ENCODE assay signal across 34 cellular contexts in the genomic region with DNA sequence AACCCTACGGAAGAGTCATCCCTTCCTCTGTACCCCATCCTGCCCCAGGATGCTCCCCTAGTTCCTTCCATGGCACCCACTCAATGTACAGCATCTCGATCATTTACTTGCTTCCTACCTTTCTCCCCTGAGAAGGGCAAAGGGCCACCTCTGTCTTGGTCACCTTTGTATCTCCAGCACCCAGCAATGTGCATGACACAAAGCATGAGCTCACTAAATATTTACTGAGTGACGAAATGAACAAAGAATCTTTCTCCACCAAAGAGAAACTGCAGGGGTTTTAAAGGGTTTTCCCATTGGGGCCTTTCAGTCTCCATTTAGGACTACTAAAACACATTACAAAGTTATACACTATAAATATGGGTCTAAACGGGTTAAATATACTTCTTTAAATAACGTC. TPM values are rescaled to one million over a fixed set of nuclear protein-coding genes. Genes with fewer than 3 reads are reported as not detected.
A peak's percentile ranks its signal among the peaks of the same experiment; 100 is the strongest.
DNase-seq lines count a peak whose midpoint lies in the region; ATAC-seq and TF ChIP-seq lines count a peak whose summit lies in the region.
"Had no signal": no experiment of that assay in that cellular context is flagged by ENCODE, and none has a peak within 500 bp of the region (broad histone marks: within the 10 kb centered on the region; RNA-seq: fewer than 3 reads in every experiment).

No MANE protein-coding gene starts in this region.

- no peaks in the 10 kb centered on the region for H3K27me3 ChIP-seq in H9 (ENCODE audit: insufficient read depth, low read length)
- H3K27me3 ChIP-seq: neural progenitor cell, pancreas had no signal

- peaks cover 40% of the 10 kb centered on the region for H3K4me1 Mint-ChIP-seq in activated T-cell treated with anti-CD3 and anti-CD28 coated beads, Interleukin-2, amount 50 U/mL, for 24 hours (ENCODE audit: low read depth)
- H3K4me1 Mint-ChIP-seq in H9 (peaks cover 6 to 7% of the 10 kb centered on the region in 2 experiments), nephron progenitor cell (no peaks in the 10 kb centered on the region)
- H3K4me1 Mint-ChIP-seq in activated T-helper 17 cell treated with anti-CD3 and anti-CD28 coated beads, Interleukin-2, amount 50 U/mL, for 72 hours: peaks cover 17% of the 10 kb centered on the region
- H3K4me1 Mint-ChIP-seq: memory B cell; neural progenitor cell; stimulated activated memory B cell treated with anti-CD40 and anti-IgM and Interleukin-4, amounts not matched to agents 10 μg/mL and 1 μg/mL and 100 μg/mL, for 72 hours had no signal

- no peak for DNase-seq in activated T-cell treated with anti-CD3 and anti-CD28 coated beads, Interleukin-2, amount 50 U/mL, for 24 hours
- DNase-seq in activated T-cell treated with anti-CD3 and anti-CD28 coated beads for 4 hours (no peak), H9 (no peak), nephron progenitor cell (no peak), GOT3 (lab: John Stamatoyannopoulos, UW) (no peak)
- DNase-seq: activated naive CD8-positive, alpha-beta T cell treated with anti-CD3 and anti-CD28 coated beads, Interleukin-2, amount 50 U/mL, for 24 hours; caudate nucleus; CD8-positive, alpha-beta memory T cell; cortex of kidney; DMS153; effector memory CD8-positive, alpha-beta T cell; GDM1; HCEC 1CT; hypothalamus; immature natural killer cell; KBM-7; left colon; NCI-H1092; NCI-H1694; NCI-H446; NCI-H748 treated with DMSO at 0.1 percent for 48 hours; pancreas; retina; SIG-M5 had no signal

- peak overlapping the region; percentile 63 for H3K27ac Mint-ChIP-seq in activated T-cell treated with anti-CD3 and anti-CD28 coated beads, Interleukin-2, amount 50 U/mL, for 24 hours
- H3K27ac Mint-ChIP-seq in H9 (peak overlapping the region in 2 of 3 experiments; percentile 37 to 52; a peak in 1 of 7 replicates), nephron progenitor cell (peak overlapping the region; percentile 33)
- H3K27ac Mint-ChIP-seq in activated T-helper 17 cell treated with anti-CD3 and anti-CD28 coated beads, Interleukin-2, amount 50 U/mL, for 72 hours: peak overlapping the region; percentile 68
- H3K27ac Mint-ChIP-seq: activated naive CD8-positive, alpha-beta T cell treated with anti-CD3 and anti-CD28 coated beads, Interleukin-2, amount 50 U/mL, for 24 hours; immature natural killer cell; memory B cell; neural progenitor cell; stimulated activated memory B cell treated with anti-CD40 and anti-IgM and Interleukin-4, amounts not matched to agents 10 μg/mL and 1 μg/mL and 100 μg/mL, for 72 hours; T-helper 2 cell treated with Interferon-gamma antibody and Interleukin-4, amounts not matched to agents 5 μg/mL and 100 μg/mL, for 36 hours had no signal

- H3K4me1 ChIP-seq in H9 (ENCODE audit: insufficient read depth, low read length): no peaks in the 10 kb centered on the region
- H3K4me1 ChIP-seq: neural progenitor cell, pancreas had no signal

- no peak overlapping the region for H2BK5ac ChIP-seq in H9 (ENCODE audit: insufficient read length, low read length)

- no peak overlapping the region for H2AK5ac ChIP-seq in H9 (ENCODE audit: insufficient read length, low read length)

- no peak overlapping the region for H3K56ac ChIP-seq in H9 (ENCODE audit: insufficient read length, low read depth, low read length)

- no peak overlapping the region for H2BK15ac ChIP-seq in H9 (ENCODE audit: low read depth, low read length)

- ATAC-seq in activated T-helper 17 cell treated with anti-CD3 and anti-CD28 coated beads, Interleukin-2, amount 50 U/mL, for 72 hours (replicated peaks): no peak
- no peak for ATAC-seq in HG03520 (IDR thresholded peaks at IDR 0.05; ENCODE audit: unreplicated experiment)
- ATAC-seq: effector memory CD8-positive, alpha-beta T cell; left colon; pancreas; stimulated activated memory B cell treated with anti-CD40 and anti-IgM and Interleukin-4, amounts not matched to agents 10 μg/mL and 1 μg/mL and 100 μg/mL, for 72 hours had no signal

- no peak overlapping the region for H2BK20ac ChIP-seq in H9 (ENCODE audit: low read depth, low read length, poor library complexity, severe bottlenecking)

- H4K5ac ChIP-seq in H9 (ENCODE audit: insufficient read length, low read depth, low read length): no peak overlapping the region

- peaks cover 84% of the 10 kb centered on the region for H3K36me3 Mint-ChIP-seq in activated T-cell treated with anti-CD3 and anti-CD28 coated beads, Interleukin-2, amount 50 U/mL, for 24 hours (ENCODE audit: low read depth)
- H3K36me3 Mint-ChIP-seq in H9 (ENCODE audit: insufficient read depth in 1 of 3, low read depth in 3 of 3) (peaks cover 4 to 36% (median 32%) of the 10 kb centered on the region in 3 experiments; a peak in 6 of 7 replicates), nephron progenitor cell (ENCODE audit: low read depth) (peaks cover 54% of the 10 kb centered on the region)
- H3K36me3 Mint-ChIP-seq in activated T-helper 17 cell treated with anti-CD3 and anti-CD28 coated beads, Interleukin-2, amount 50 U/mL, for 72 hours (ENCODE audit: low read depth): peaks cover 91% of the 10 kb centered on the region

- no peak overlapping the region for H3K27ac ChIP-seq in H9 (ENCODE audit: insufficient read length, low read depth, low read length)
- H3K27ac ChIP-seq: neural progenitor cell, pancreas, skin epidermis had no signal

- H3K79me1 ChIP-seq in H9 (ENCODE audit: insufficient read depth, low read depth, low read length, poor library complexity, severe bottlenecking): no peaks in the 10 kb centered on the region

- H3K23ac ChIP-seq in H9 (ENCODE audit: insufficient read length, low read depth, low read length): no peak overlapping the region

- H2BK12ac ChIP-seq in H9 (ENCODE audit: insufficient read length, low read depth, low read length): no peak overlapping the region

- H3K27me3 Mint-ChIP-seq in activated T-cell treated with anti-CD3 and anti-CD28 coated beads, Interleukin-2, amount 50 U/mL, for 24 hours: no peaks in the 10 kb centered on the region
- no peaks in the 10 kb centered on the region for H3K27me3 Mint-ChIP-seq in H9 (ENCODE audit: low read depth)
- H3K27me3 Mint-ChIP-seq in activated T-helper 17 cell treated with anti-CD3 and anti-CD28 coated beads, Interleukin-2, amount 50 U/mL, for 72 hours: no peaks in the 10 kb centered on the region
- no peaks in the 10 kb centered on the region for H3K27me3 Mint-ChIP-seq in nephron progenitor cell (ENCODE audit: low read depth, poor library complexity)
- H3K27me3 Mint-ChIP-seq: activated naive CD8-positive, alpha-beta T cell treated with anti-CD3 and anti-CD28 coated beads, Interleukin-2, amount 50 U/mL, for 24 hours; CD8-positive, alpha-beta memory T cell; effector memory CD8-positive, alpha-beta T cell; memory B cell; stimulated activated memory B cell treated with anti-CD40 and anti-IgM and Interleukin-4, amounts not matched to agents 10 μg/mL and 1 μg/mL and 100 μg/mL, for 72 hours had no signal

- no peak overlapping the region for H3K14ac ChIP-seq in H9 (ENCODE audit: insufficient read depth, low read length)

- H3K79me2 ChIP-seq in H9 (ENCODE audit: insufficient read depth, low read length): no peaks in the 10 kb centered on the region

- H3K9me3 ChIP-seq in H9 (ENCODE audit: control insufficient read depth, low read depth, low read length): no peaks in the 10 kb centered on the region
- H3K9me3 ChIP-seq: pancreas had no signal

- H4K20me1 ChIP-seq in H9 (ENCODE audit: control insufficient read depth, insufficient read depth, insufficient read length): no peaks in the 10 kb centered on the region

- no peak overlapping the region for H3T11ph ChIP-seq in H9 (ENCODE audit: low read length)

- H3K4me2 ChIP-seq in H9 (ENCODE audit: insufficient read depth, insufficient read length, low read length): no peak overlapping the region
- H3K4me2 ChIP-seq: neural progenitor cell had no signal

- no peak overlapping the region for H4K8ac ChIP-seq in H9 (replicated peaks; ENCODE audit: insufficient read length, low read depth, low read length)

- no peaks in the 10 kb centered on the region for H3K23me2 ChIP-seq in H9 (ENCODE audit: insufficient read length, low read depth, low read length, poor library complexity, severe bottlenecking)

- H2BK120ac ChIP-seq in H9 (ENCODE audit: low read depth, low read length, poor library complexity, severe bottlenecking): no peak overlapping the region

- TF ChIP-seq CTCF in H9 (conservative IDR thresholded peaks at IDR 0.05) (no peak), nephron progenitor cell (IDR thresholded peaks at IDR 0.05) (no peak)

- no peaks in the 10 kb centered on the region for H3K9me3 Mint-ChIP-seq in activated T-cell treated with anti-CD3 and anti-CD28 coated beads, Interleukin-2, amount 50 U/mL, for 24 hours
- H3K9me3 Mint-ChIP-seq in H9: no peaks in the 10 kb centered on the region
- H3K9me3 Mint-ChIP-seq in activated T-helper 17 cell treated with anti-CD3 and anti-CD28 coated beads, Interleukin-2, amount 50 U/mL, for 72 hours: no peaks in the 10 kb centered on the region
- no peaks in the 10 kb centered on the region for H3K9me3 Mint-ChIP-seq in nephron progenitor cell
- H3K9me3 Mint-ChIP-seq: activated naive CD8-positive, alpha-beta T cell treated with anti-CD3 and anti-CD28 coated beads, Interleukin-2, amount 50 U/mL, for 24 hours; CD8-positive, alpha-beta memory T cell; effector memory CD8-positive, alpha-beta T cell; immature natural killer cell; memory B cell; neural progenitor cell; stimulated activated memory B cell treated with anti-CD40 and anti-IgM and Interleukin-4, amounts not matched to agents 10 μg/mL and 1 μg/mL and 100 μg/mL, for 72 hours; T-helper 2 cell treated with Interferon-gamma antibody and Interleukin-4, amounts not matched to agents 5 μg/mL and 100 μg/mL, for 36 hours had no signal

- H3K4ac ChIP-seq in H9 (ENCODE audit: low read depth, low read length): no peak overlapping the region

- no peak overlapping the region for H3K9ac ChIP-seq in H9 (ENCODE audit: extremely low read depth, insufficient read length, low read length)
- H3K9ac ChIP-seq: neural progenitor cell had no signal

- H3K18ac ChIP-seq in H9 (ENCODE audit: insufficient read length, low read depth, low read length): no peak overlapping the region

- no CpG with 5 or more reads among the region's 5 CpGs for WGBS in H9 (ENCODE audit: extremely low coverage, insufficient read length, low lambda C conversion rate)

- H2AFZ ChIP-seq in H9 (ENCODE audit: low read length): no peak overlapping the region
- H2AFZ ChIP-seq: neural progenitor cell had no signal

- no peak overlapping the region for H3K4me3 Mint-ChIP-seq in activated T-cell treated with anti-CD3 and anti-CD28 coated beads, Interleukin-2, amount 50 U/mL, for 24 hours
- H3K4me3 Mint-ChIP-seq in H9: no peak overlapping the region
- no peak overlapping the region for H3K4me3 Mint-ChIP-seq in activated T-helper 17 cell treated with anti-CD3 and anti-CD28 coated beads, Interleukin-2, amount 50 U/mL, for 72 hours
- no peak overlapping the region for H3K4me3 Mint-ChIP-seq in nephron progenitor cell
- H3K4me3 Mint-ChIP-seq: activated naive CD8-positive, alpha-beta T cell treated with anti-CD3 and anti-CD28 coated beads, Interleukin-2, amount 50 U/mL, for 24 hours; effector memory CD8-positive, alpha-beta T cell; immature natural killer cell; memory B cell; neural progenitor cell; stimulated activated memory B cell treated with anti-CD40 and anti-IgM and Interleukin-4, amounts not matched to agents 10 μg/mL and 1 μg/mL and 100 μg/mL, for 72 hours; T-helper 2 cell treated with Interferon-gamma antibody and Interleukin-4, amounts not matched to agents 5 μg/mL and 100 μg/mL, for 36 hours had no signal

- H4K91ac ChIP-seq in H9 (ENCODE audit: insufficient read length, low read depth, low read length): no peak overlapping the region

RNA-seq across cellular contexts. Expression of gene ATG14, which starts 30.6 kb away (rescaled TPM):
- 11.8 and 13.6 TPM in 2 replicates for total RNA-seq in H9 (2021)
- total RNA-seq in activated T-helper 17 cell treated with anti-CD3 and anti-CD28 coated beads, Interleukin-2, amount 50 U/mL, for 72 hours: 1 to 10 TPM; 6.2 to 8.0 TPM

RNA-seq across cellular contexts. Expression of gene TBPL2, which starts 59.4 kb away (rescaled TPM):
- total RNA-seq in H9 (2021): not detected in 2 replicates
- total RNA-seq in activated T-helper 17 cell treated with anti-CD3 and anti-CD28 coated beads, Interleukin-2, amount 50 U/mL, for 72 hours: not detected
- total RNA-seq: CD8-positive, alpha-beta memory T cell; epithelial cell of proximal tubule; left colon; M059J; pancreas; urinary bladder had no signal
